In genomic region chr19:2186071-2186846, GRCh38 we compare ENCODE assay signal across 10 cellular contexts. TPM values are rescaled to one million over a fixed set of nuclear protein-coding genes. Genes with fewer than 3 reads are reported as not detected.
A peak's percentile ranks its signal among the peaks of the same experiment; 100 is the strongest.
DNase-seq lines count a peak whose midpoint lies in the region; ATAC-seq and TF ChIP-seq lines count a peak whose summit lies in the region.
"Had no signal": no experiment of that assay in that cellular context is flagged by ENCODE, and none has a peak within 500 bp of the region (broad histone marks: within the 10 kb centered on the region; RNA-seq: fewer than 3 reads in every experiment).

No MANE protein-coding gene starts in this region.

- H3K27ac ChIP-seq in angular gyrus (ENCODE audit: low read depth, low read length) (peak overlapping the region; percentile 9), cardiac muscle cell (peak overlapping the region; percentile 95)

- DNase-seq in AG04449 (ENCODE audit: low read depth, low spot score) (peak; percentile 93), cardiac muscle cell (ENCODE audit: low read depth in 1 of 2, low spot score in 1 of 2) (peak; percentile 77 to 98), omental fat pad (ENCODE audit: low spot score) (no peak), T-helper 2 cell (no peak), foreskin melanocyte (no peak), erythroblast (lab: John Stamatoyannopoulos, UW) (no peak)
- DNase-seq: activated CD8-positive, alpha-beta memory T cell treated with anti-CD3 and anti-CD28 coated beads for 24 hours; BE2C had no signal

- peaks cover 68% of the 10 kb centered on the region for H3K4me1 ChIP-seq in cardiac muscle cell (ENCODE audit: low read depth)

- H3K4me3 ChIP-seq in AG04449 (ENCODE audit: low read depth, low read length) (peak overlapping the region; percentile 27), cardiac muscle cell (no peak overlapping the region)

- no peak for TF ChIP-seq POLR2A in erythroblast (IDR thresholded peaks at IDR 0.05; ENCODE audit: low read length)

- no peaks in the 10 kb centered on the region for H3K27me3 ChIP-seq in cardiac muscle cell
- H3K27me3 ChIP-seq: BE2C had no signal

- CTCF ChIA-PET in AG04449 (lab: Yijun Ruan, JAX): interaction anchor here (1.0 to 2.4 kb wide), 7 partner anchors 12 to 130 kb away, joined by 3 to 8 read pairs (median 5); no protein-coding TSS in a partner anchor

- no peaks in the 10 kb centered on the region for H3K9me3 ChIP-seq in cardiac muscle cell (ENCODE audit: low read depth)
- H3K9me3 ChIP-seq: BE2C had no signal

- ATAC-seq in omental fat pad (ENCODE audit: low FRiP score) (peak; percentile 83), HG03342 (IDR thresholded peaks at IDR 0.05; ENCODE audit: unreplicated experiment) (no peak)

- POLR2A ChIA-PET in AG04449 (lab: Yijun Ruan, JAX): interaction anchor here (0.6 to 1.9 kb wide), 10 partner anchors 9 to 270 kb away, joined by 3 to 23 read pairs (median 4); partner anchors contain the start of genes AP3D1, DOT1L and LMNB2

- TF ChIP-seq CTCF in AG04449 (IDR thresholded peaks at IDR 0.05; ENCODE audit: insufficient read depth, low read length, missing control alignments) (no peak), cardiac muscle cell (IDR thresholded peaks at IDR 0.05; ENCODE audit: low read depth, low read length) (no peak), omental fat pad (IDR thresholded peaks at IDR 0.05) (no peak)

- no peaks in the 10 kb centered on the region for H3K36me3 ChIP-seq in cardiac muscle cell

RNA-seq across cellular contexts. Expression of gene DOT1L, which starts 22.5 kb away (rescaled TPM):
- 25.3 and 53.8 TPM in 2 replicates for total RNA-seq in cardiac muscle cell
- polyA plus RNA-seq in cardiac muscle cell: 15.6 and 19.1 TPM in 2 replicates
- total RNA-seq in omental fat pad: 10 to 100 TPM in 3 of 4 donors, 1 to 10 TPM in 1; 8.2 to 52.4 (median 15.3) TPM

RNA-seq across cellular contexts. Expression of gene AP3D1, which starts 34.9 kb away (rescaled TPM):
- total RNA-seq in cardiac muscle cell (118 and 125 TPM in 2 replicates), omental fat pad (100 to 1,000 TPM in 1 of 4 donors, 10 to 100 TPM in 3; 66.7 to 107 (median 79.6) TPM)
- polyA plus RNA-seq in cardiac muscle cell: 112 and 115 TPM in 2 replicates

RNA-seq across cellular contexts. Expression of gene PLEKHJ1, which starts 49.9 kb away (rescaled TPM):
- total RNA-seq in cardiac muscle cell: 255 and 361 TPM in 2 replicates
- 297 and 342 TPM in 2 replicates for polyA plus RNA-seq in cardiac muscle cell
- total RNA-seq in omental fat pad: 10 to 100 TPM; 45.0 to 67.5 (median 52.3) TPM

RNA-seq across cellular contexts. Expression of gene SF3A2, which starts 50.4 kb away (rescaled TPM):
- 60.6 and 66.9 TPM in 2 replicates for total RNA-seq in cardiac muscle cell
- 110 and 111 TPM in 2 replicates for polyA plus RNA-seq in cardiac muscle cell
- total RNA-seq in omental fat pad: 10 to 100 TPM; 13.2 to 31.1 (median 24.5) TPM

Comparison
In these comparisons a context has a peak if more than half of its experiments do, and no peak if none do; other contexts are left out.
1. DNase-seq: peak in AG04449 (single experiment) and cardiac muscle cell (2 of 2); none in omental fat pad (single experiment), T-helper 2 cell (0 of 5), foreskin melanocyte (single experiment) and erythroblast (0 of 2).